Comparison of ENCODE assay signal across 1 cellular context in the genomic region with DNA sequence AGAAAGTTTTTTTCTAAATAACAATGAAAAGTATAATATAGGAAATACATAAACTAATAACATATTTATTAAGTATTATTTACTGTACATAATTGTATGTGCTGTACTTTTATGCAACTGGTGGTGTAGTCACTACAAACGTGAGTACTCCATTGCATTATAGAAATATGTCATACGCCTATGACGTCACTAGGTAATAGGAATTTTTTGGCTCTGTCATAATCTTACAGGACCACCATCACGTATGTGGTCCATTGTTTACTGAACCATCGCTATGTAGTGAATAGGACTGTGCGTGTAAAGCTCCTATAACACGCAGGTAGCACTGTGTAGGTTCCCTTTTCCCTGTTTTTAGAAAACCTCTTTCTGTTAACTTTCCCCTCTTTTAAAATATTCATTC.
TF ChIP-seq lines count a peak whose summit lies in the region.

No MANE protein-coding gene starts in this region.

TF ChIP-seq in GM23338, 12 proteins besides CTCF, POLR2A, EP300 and RAD21 (continued from another document):
- TF ChIP-seq, protein P1, sequence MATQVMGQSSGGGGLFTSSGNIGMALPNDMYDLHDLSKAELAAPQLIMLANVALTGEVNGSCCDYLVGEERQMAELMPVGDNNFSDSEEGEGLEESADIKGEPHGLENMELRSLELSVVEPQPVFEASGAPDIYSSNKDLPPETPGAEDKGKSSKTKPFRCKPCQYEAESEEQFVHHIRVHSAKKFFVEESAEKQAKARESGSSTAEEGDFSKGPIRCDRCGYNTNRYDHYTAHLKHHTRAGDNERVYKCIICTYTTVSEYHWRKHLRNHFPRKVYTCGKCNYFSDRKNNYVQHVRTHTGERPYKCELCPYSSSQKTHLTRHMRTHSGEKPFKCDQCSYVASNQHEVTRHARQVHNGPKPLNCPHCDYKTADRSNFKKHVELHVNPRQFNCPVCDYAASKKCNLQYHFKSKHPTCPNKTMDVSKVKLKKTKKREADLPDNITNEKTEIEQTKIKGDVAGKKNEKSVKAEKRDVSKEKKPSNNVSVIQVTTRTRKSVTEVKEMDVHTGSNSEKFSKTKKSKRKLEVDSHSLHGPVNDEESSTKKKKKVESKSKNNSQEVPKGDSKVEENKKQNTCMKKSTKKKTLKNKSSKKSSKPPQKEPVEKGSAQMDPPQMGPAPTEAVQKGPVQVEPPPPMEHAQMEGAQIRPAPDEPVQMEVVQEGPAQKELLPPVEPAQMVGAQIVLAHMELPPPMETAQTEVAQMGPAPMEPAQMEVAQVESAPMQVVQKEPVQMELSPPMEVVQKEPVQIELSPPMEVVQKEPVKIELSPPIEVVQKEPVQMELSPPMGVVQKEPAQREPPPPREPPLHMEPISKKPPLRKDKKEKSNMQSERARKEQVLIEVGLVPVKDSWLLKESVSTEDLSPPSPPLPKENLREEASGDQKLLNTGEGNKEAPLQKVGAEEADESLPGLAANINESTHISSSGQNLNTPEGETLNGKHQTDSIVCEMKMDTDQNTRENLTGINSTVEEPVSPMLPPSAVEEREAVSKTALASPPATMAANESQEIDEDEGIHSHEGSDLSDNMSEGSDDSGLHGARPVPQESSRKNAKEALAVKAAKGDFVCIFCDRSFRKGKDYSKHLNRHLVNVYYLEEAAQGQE (IDR thresholded peaks at IDR 0.05; ENCODE audit: unreplicated experiment), result no peak
- no peak for TF ChIP-seq NANOG (IDR thresholded peaks at IDR 0.05; ENCODE audit: borderline replicate concordance)
